In genomic region chr3:9770276-9770812, GRCh38 we compare ENCODE assay signal across 8 cellular contexts. TPM values are rescaled to one million over a fixed set of nuclear protein-coding genes. Genes with fewer than 3 reads are reported as not detected.
DNase-seq lines count a peak whose midpoint lies in the region; ATAC-seq and TF ChIP-seq lines count a peak whose summit lies in the region.

No MANE protein-coding gene starts in this region.

- H3K36me3 ChIP-seq in ectodermal cell (ENCODE audit: control insufficient read depth, insufficient read depth, low read length) (peaks cover 1% of the 10 kb centered on the region), mesodermal cell (ENCODE audit: control insufficient read depth, insufficient read depth, low read length) (no peaks in the 10 kb centered on the region), upper lobe of right lung (peaks cover 10% of the 10 kb centered on the region)

- whole genome bisulfite sequencing in ectodermal cell, 2 experiments = 63 to 64% methylated on average over 15 of the region's 15 CpGs
- 53 to 71% methylated on average over 9 to 10 of the region's 15 CpGs for whole genome bisulfite sequencing in mesodermal cell (ENCODE audit: insufficient coverage in 2 of 2), 2 experiments

- H3K27me3 ChIP-seq in ectodermal cell (ENCODE audit: control insufficient read depth, insufficient read depth, low read length, poor library complexity, severe bottlenecking) = no peaks in the 10 kb centered on the region
- H3K27me3 ChIP-seq in upper lobe of right lung = no peaks in the 10 kb centered on the region

- TF ChIP-seq CTCF in AG09309 (IDR thresholded peaks at IDR 0.05; ENCODE audit: control insufficient read depth, insufficient read depth, low read depth, low read length, missing control alignments) (no peak), upper lobe of right lung (IDR thresholded peaks at IDR 0.05) (no peak)

- H3K9me3 ChIP-seq in ectodermal cell (ENCODE audit: control insufficient read depth, low read length) (no peaks in the 10 kb centered on the region), mesodermal cell (ENCODE audit: control insufficient read depth, low read length) (no peaks in the 10 kb centered on the region), upper lobe of right lung (no peaks in the 10 kb centered on the region)

- H3K4me1 ChIP-seq in ectodermal cell (ENCODE audit: control insufficient read depth, insufficient read depth, low read length) = peaks cover 25% of the 10 kb centered on the region
- peaks cover 5% of the 10 kb centered on the region for H3K4me1 ChIP-seq in mesodermal cell (ENCODE audit: control insufficient read depth, insufficient read depth, low read length, poor library complexity, severe bottlenecking)
- H3K4me1 ChIP-seq in upper lobe of right lung = peaks cover 25% of the 10 kb centered on the region

- intact Hi-C loops in upper lobe of right lung (cut with DNase I) = no loop called here

- DNase-seq in AG09309 (ENCODE audit: low read depth) (no peak), NCI-H2029 (lab: John Stamatoyannopoulos, UW) (peak; percentile 52), upper lobe of right lung (peak; percentile 88), NCI-H524 (lab: John Stamatoyannopoulos, UW) (no peak)

- no peak overlapping the region for H3K27ac ChIP-seq in ectodermal cell (ENCODE audit: insufficient read depth, low read depth, low read length, poor library complexity, severe bottlenecking)
- no peak overlapping the region for H3K27ac ChIP-seq in mesodermal cell (ENCODE audit: low read depth, low read length, severe bottlenecking)
- peak overlapping the region; percentile 65 for H3K27ac ChIP-seq in upper lobe of right lung

- H3K4me3 ChIP-seq in AG09309 (ENCODE audit: control insufficient read depth, low read depth, low read length) (peak overlapping the region; percentile 68), ectodermal cell (ENCODE audit: insufficient read depth, low read depth, low read length) (peak overlapping the region; percentile 67), mesodermal cell (ENCODE audit: extremely low read depth, insufficient read depth, low read length, poor library complexity, severe bottlenecking) (peak overlapping the region; percentile 43), upper lobe of right lung (peak overlapping the region; percentile 71)

- ATAC-seq in upper lobe of right lung = peak; percentile 12
- ATAC-seq in GM19324 (IDR thresholded peaks at IDR 0.05; ENCODE audit: low FRiP score, unreplicated experiment) = no peak
- no peak for ATAC-seq in GM18502 (IDR thresholded peaks at IDR 0.05; ENCODE audit: poor library complexity, unreplicated experiment)

RNA-seq across cellular contexts. Expression of gene CAMK1, which starts 0.6 kb away (rescaled TPM):
- polyA plus RNA-seq in ectodermal cell (2013, experiment 1 of 4) = 29.0 TPM
- 28.4 TPM for polyA plus RNA-seq in ectodermal cell (2013, experiment 2 of 4)
- polyA plus RNA-seq in ectodermal cell (2013, experiment 3 of 4) = 23.3 TPM
- 28.2 TPM for polyA plus RNA-seq in ectodermal cell (2013, experiment 4 of 4)
- 14.9 TPM for polyA plus RNA-seq in mesodermal cell (2013, experiment 1 of 2)
- 11.6 TPM for polyA plus RNA-seq in mesodermal cell (2013, experiment 2 of 2)
- 35.7 TPM for total RNA-seq in upper lobe of right lung

RNA-seq across cellular contexts. Expression of gene OGG1, which starts 20.6 kb away (rescaled TPM):
- 44.3 TPM for polyA plus RNA-seq in ectodermal cell (2013, experiment 1 of 4)
- 42.1 TPM for polyA plus RNA-seq in ectodermal cell (2013, experiment 2 of 4)
- polyA plus RNA-seq in ectodermal cell (2013, experiment 3 of 4) = 33.5 TPM
- polyA plus RNA-seq in ectodermal cell (2013, experiment 4 of 4) = 37.2 TPM
- 20.2 TPM for polyA plus RNA-seq in mesodermal cell (2013, experiment 1 of 2)
- 20.5 TPM for polyA plus RNA-seq in mesodermal cell (2013, experiment 2 of 2)
- 17.2 TPM for total RNA-seq in upper lobe of right lung

RNA-seq across cellular contexts. Expression of gene TADA3, which starts 21.9 kb away (rescaled TPM):
- 94.5 TPM for polyA plus RNA-seq in ectodermal cell (2013, experiment 1 of 4)
- polyA plus RNA-seq in ectodermal cell (2013, experiment 2 of 4) = 92.5 TPM
- 84.5 TPM for polyA plus RNA-seq in ectodermal cell (2013, experiment 3 of 4)
- polyA plus RNA-seq in ectodermal cell (2013, experiment 4 of 4) = 98.3 TPM
- 86.4 TPM for polyA plus RNA-seq in mesodermal cell (2013, experiment 1 of 2)
- 69.4 TPM for polyA plus RNA-seq in mesodermal cell (2013, experiment 2 of 2)
- 55.8 TPM for total RNA-seq in upper lobe of right lung

RNA-seq across cellular contexts. Expression of gene ARPC4, which starts 22.5 kb away (rescaled TPM):
- 149 TPM for polyA plus RNA-seq in ectodermal cell (2013, experiment 1 of 4)
- polyA plus RNA-seq in ectodermal cell (2013, experiment 2 of 4) = 155 TPM
- 90.2 TPM for polyA plus RNA-seq in ectodermal cell (2013, experiment 3 of 4)
- polyA plus RNA-seq in ectodermal cell (2013, experiment 4 of 4) = 104 TPM
- polyA plus RNA-seq in mesodermal cell (2013, experiment 1 of 2) = 125 TPM
- 108 TPM for polyA plus RNA-seq in mesodermal cell (2013, experiment 2 of 2)
- 148 TPM for total RNA-seq in upper lobe of right lung

RNA-seq across cellular contexts. Expression of gene BRPF1, which starts 38.8 kb away (rescaled TPM):
- 18.3 TPM for polyA plus RNA-seq in ectodermal cell (2013, experiment 1 of 4)
- polyA plus RNA-seq in ectodermal cell (2013, experiment 2 of 4) = 22.2 TPM
- 16.7 TPM for polyA plus RNA-seq in ectodermal cell (2013, experiment 3 of 4)
- 19.1 TPM for polyA plus RNA-seq in ectodermal cell (2013, experiment 4 of 4)
- polyA plus RNA-seq in mesodermal cell (2013, experiment 1 of 2) = 16.8 TPM
- 12.9 TPM for polyA plus RNA-seq in mesodermal cell (2013, experiment 2 of 2)
- total RNA-seq in upper lobe of right lung = 23.7 TPM

Comparison
In these comparisons a context has a peak if more than half of its experiments do, and no peak if none do; other contexts are left out.
1. DNase-seq: peak in NCI-H2029 (single experiment) and upper lobe of right lung (single experiment); none in AG09309 (single experiment) and NCI-H524 (0 of 2).
2. Peak in every context shown above with its lines, with median percentiles within 50 percentile points of each other: H3K4me3 ChIP-seq.